ENCODE assay signal across 1 cellular context in genomic region chr14:23320584-23321571, GRCh38.
TF ChIP-seq lines count a peak whose summit lies in the region.

Gene PABPN1 (plus strand): TSS chr14:23321457. CDS start chr14:23321470, 13 bp downstream.

TF ChIP-seq in K562, 482 proteins besides CTCF, POLR2A, EP300 and RAD21 (continued from another document and continues in another):
- TF ChIP-seq ZNF609 (CRISPR knock-in tag; IDR thresholded peaks at IDR 0.05; ENCODE audit: borderline replicate concordance): no peak
- TF ChIP-seq CSDE1 (IDR thresholded peaks at IDR 0.05): no peak
- no peak for TF ChIP-seq SMARCC2 (IDR thresholded peaks at IDR 0.05; ENCODE audit: low read depth)
- TF ChIP-seq GABPB2 (CRISPR knock-in tag; conservative IDR thresholded peaks at IDR 0.05): no peak
- peak; percentile 41; the same call in 1 of the 2 replicates for TF ChIP-seq RFX5 (IDR thresholded peaks at IDR 0.05; ENCODE audit: low read depth, low read length)
- TF ChIP-seq NFE2 (IDR thresholded peaks at IDR 0.05; ENCODE audit: low read depth): no peak; the same call in 1 of the 2 replicates
- TF ChIP-seq ZEB2 (IDR thresholded peaks at IDR 0.05): 0 out of 2 replicates have a peak, but pooled peaks have one; percentile 52
- peak; percentile 85 for TF ChIP-seq ZNF395 (CRISPR knock-in tag; IDR thresholded peaks at IDR 0.05)
- no peak for TF ChIP-seq BMI1 (IDR thresholded peaks at IDR 0.05; ENCODE audit: low read length)
- no peak for TF ChIP-seq HDAC6 (IDR thresholded peaks at IDR 0.05; ENCODE audit: low read depth, low read length)
- no peak for TF ChIP-seq ZNF224 (CRISPR knock-in tag; IDR thresholded peaks at IDR 0.05)
- TF ChIP-seq RBM22 (IDR thresholded peaks at IDR 0.05; ENCODE audit: low read depth, low read length, poor library complexity, severe bottlenecking): no peak
- no peak for TF ChIP-seq ZKSCAN3 (CRISPR knock-in tag; IDR thresholded peaks at IDR 0.05)
- TF ChIP-seq AFF4 (CRISPR knock-in tag; IDR thresholded peaks at IDR 0.05): peak; percentile 87
- TF ChIP-seq TBP (optimal IDR thresholded peaks at IDR 0.05; ENCODE audit: low read depth, low read length): peak; percentile 54
- 0 out of 2 replicates have a peak, but pooled peaks have one; percentile 52 for TF ChIP-seq FOXK1 (CRISPR knock-in tag; IDR thresholded peaks at IDR 0.05; ENCODE audit: borderline replicate concordance)
- TF ChIP-seq DNMT1 (IDR thresholded peaks at IDR 0.05): 0 out of 2 replicates have a peak, but pooled peaks have one; percentile 62
- TF ChIP-seq CBFB (CRISPR knock-in tag; IDR thresholded peaks at IDR 0.05): no peak
- peak; percentile 77 for TF ChIP-seq SUPT5H (IDR thresholded peaks at IDR 0.05)
- no peak for TF ChIP-seq MLX (CRISPR knock-in tag; conservative IDR thresholded peaks at IDR 0.05)
- TF ChIP-seq PML (IDR thresholded peaks at IDR 0.05; ENCODE audit: low read length): no peak; the same call in 1 of the 2 replicates
- no peak for TF ChIP-seq POLR3A (IDR thresholded peaks at IDR 0.05; ENCODE audit: borderline replicate concordance, extremely low read depth, insufficient read depth, insufficient read length)
- peak; percentile 95 for TF ChIP-seq SP2 (IDR thresholded peaks at IDR 0.05; ENCODE audit: extremely low read depth, low read depth, low read length, poor library complexity, severe bottlenecking)
- TF ChIP-seq ERF (CRISPR knock-in tag; IDR thresholded peaks at IDR 0.05): peak; percentile 87; the same call in 1 of the 2 replicates
- no peak for TF ChIP-seq GATAD2B (IDR thresholded peaks at IDR 0.05; ENCODE audit: borderline replicate concordance)
- TF ChIP-seq ZBED1 (IDR thresholded peaks at IDR 0.05): no peak; the same call in 1 of the 2 replicates
- TF ChIP-seq RBBP5 (IDR thresholded peaks at IDR 0.05; ENCODE audit: borderline replicate concordance, insufficient read depth, low read length, poor library complexity, severe bottlenecking): no peak
- TF ChIP-seq TAL1 (IDR thresholded peaks at IDR 0.05): no peak
- TF ChIP-seq KDM1A (IDR thresholded peaks at IDR 0.05): no peak
- no peak for TF ChIP-seq MEF2A (IDR thresholded peaks at IDR 0.05; ENCODE audit: control insufficient read depth, low read depth, low read length)
- TF ChIP-seq ZNF785 (CRISPR knock-in tag; IDR thresholded peaks at IDR 0.05): no peak
- TF ChIP-seq MED1 (CRISPR knock-in tag; IDR thresholded peaks at IDR 0.05; ENCODE audit: borderline replicate concordance): no peak
- no peak for TF ChIP-seq ZNF280A (IDR thresholded peaks at IDR 0.05; ENCODE audit: low read depth, partially characterized antibody)
- no peak for TF ChIP-seq NCOA6 (IDR thresholded peaks at IDR 0.05)
- TF ChIP-seq ZBTB7A (IDR thresholded peaks at IDR 0.05; ENCODE audit: borderline replicate concordance, control insufficient read depth, low read depth, low read length): no peak
- TF ChIP-seq STAT6 (CRISPR knock-in tag; IDR thresholded peaks at IDR 0.05): no peak
- TF ChIP-seq RREB1 (CRISPR knock-in tag; IDR thresholded peaks at IDR 0.05): no peak
- no peak for TF ChIP-seq HNRNPL (IDR thresholded peaks at IDR 0.05; ENCODE audit: low read depth, low read length)
